ENCODE assay signal across 1 cellular context in the genomic region with DNA sequence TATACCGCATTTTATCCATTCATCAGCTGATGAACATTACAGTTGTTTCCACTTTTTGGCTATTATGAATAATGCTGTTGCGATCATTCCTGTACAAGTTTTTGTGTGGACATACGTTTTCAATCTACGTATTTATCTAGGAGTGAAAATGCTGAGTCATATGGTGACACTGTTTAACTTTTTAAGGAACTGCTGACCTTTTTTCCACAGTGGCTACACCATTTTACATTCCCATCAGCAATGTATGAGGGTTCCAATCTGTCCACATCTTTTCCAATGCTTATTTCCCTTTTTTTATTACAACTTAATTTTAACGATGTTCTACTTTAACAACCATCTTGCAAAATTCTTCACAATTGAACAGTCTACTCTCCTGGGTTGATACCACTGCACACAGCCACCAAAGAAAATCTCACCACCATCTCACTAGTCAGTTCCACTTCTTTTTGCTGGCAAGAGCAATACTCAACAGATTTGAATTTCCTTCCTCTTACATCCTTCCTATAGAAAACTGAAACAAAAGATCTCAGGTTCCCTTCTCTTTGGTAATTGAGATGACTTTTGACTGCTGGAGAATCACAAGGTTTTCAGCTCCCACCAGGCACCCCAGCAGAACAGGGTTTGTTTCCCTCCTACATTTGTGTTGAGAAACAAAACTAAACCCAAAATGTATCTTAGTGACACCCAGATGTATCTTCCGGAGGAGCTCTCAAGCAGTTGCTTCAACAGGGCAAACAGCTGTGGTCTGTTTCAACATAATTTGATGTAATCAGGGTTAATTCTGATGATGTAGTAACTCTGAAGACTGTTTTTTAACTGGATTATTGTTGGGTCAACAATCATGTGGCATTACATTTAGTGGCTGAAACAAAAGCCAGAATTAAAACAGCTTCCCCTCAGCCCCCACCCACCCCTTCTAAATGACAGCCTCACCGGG.
A peak's percentile ranks its signal among the peaks of the same experiment; 100 is the strongest.
TF ChIP-seq lines count a peak whose summit lies in the region.

No MANE protein-coding gene starts in this region.

TF ChIP-seq in GM12878, 131 proteins besides CTCF, POLR2A, EP300 and RAD21 (continued from another document):
- TF ChIP-seq SPI1 (IDR thresholded peaks at IDR 0.05; ENCODE audit: borderline replicate concordance, insufficient read depth, low read depth, low read length) (0 out of 2 replicates have a peak, but pooled peaks have one; percentile 26), BACH1 (IDR thresholded peaks at IDR 0.05; ENCODE audit: borderline replicate concordance) (peak; percentile 93), POLR2AphosphoS5 (IDR thresholded peaks at IDR 0.05; ENCODE audit: low read length) (no peak), CBX5 (IDR thresholded peaks at IDR 0.05; ENCODE audit: low read depth) (0 out of 2 replicates have a peak, but pooled peaks have one; percentile 14), RUNX3 (IDR thresholded peaks at IDR 0.05; ENCODE audit: low read length) (peak; percentile 13; the same call in 1 of the 2 replicates)
